26 cellular contexts compared by ENCODE assay signal in genomic region chr5:66197764-66198405, GRCh38. TPM values are rescaled to one million over a fixed set of nuclear protein-coding genes. Genes with fewer than 3 reads are reported as not detected.
DNase-seq lines count a peak whose midpoint lies in the region; ATAC-seq lines count a peak whose summit lies in the region.
"Had no signal": no experiment of that assay in that cellular context is flagged by ENCODE, and none has a peak within 500 bp of the region (broad histone marks: within the 10 kb centered on the region; RNA-seq: fewer than 3 reads in every experiment).

No MANE protein-coding gene starts in this region.

- no peak overlapping the region for H3K4me3 ChIP-seq in MG63
- H3K4me3 ChIP-seq: Peyer's patch, skin epidermis, upper lobe of left lung had no signal

- ATAC-seq in stimulated activated naive CD8-positive, alpha-beta T cell treated with anti-CD3 and anti-CD28 coated beads, Interleukin-15, Interleukin-2, amounts not matched to agents 100 U/mL and 50 U/mL, for 24 hours = no peak
- ATAC-seq: activated naive CD4-positive, alpha-beta T cell treated with anti-CD3 and anti-CD28 coated beads, Interleukin-2, amount 50 U/mL, for 72 hours; natural killer cell had no signal

- no peaks in the 10 kb centered on the region for H3K9me3 ChIP-seq in MG63
- H3K9me3 ChIP-seq: BE2C, Peyer's patch, upper lobe of left lung had no signal

- no peaks in the 10 kb centered on the region for H3K27me3 ChIP-seq in MG63
- H3K27me3 ChIP-seq: BE2C, Peyer's patch, upper lobe of left lung had no signal

- DNase-seq in ELF-1 (ENCODE audit: low read depth, low spot score) (peak; percentile 19), MG63 (peak; percentile 11), amniotic epithelial cell (ENCODE audit: low read depth) (peak; percentile 28), kidney tubule cell (ENCODE audit: low spot score) (peak; percentile 53), activated T-cell treated with anti-CD3 and anti-CD28 coated beads for 4 hours (no peak), activated gamma-delta T cell (lab: John Stamatoyannopoulos, UW) (no peak)
- no peak for DNase-seq in stimulated activated naive CD8-positive, alpha-beta T cell treated with anti-CD3 and anti-CD28 coated beads, Interleukin-15, Interleukin-2, amounts not matched to agents 100 U/mL and 50 U/mL, for 24 hours
- no peak for DNase-seq in stimulated activated naive CD4-positive, alpha-beta T cell (lab: John Stamatoyannopoulos, UW)
- DNase-seq: ACHN; activated B cell treated with CpG ODN at 0.5 μM for 24 hours; anterior cingulate cortex; BE2C; CD8-positive, alpha-beta memory T cell; DMS 273 treated with DMSO at 0.1 percent for 48 hours; GDM1; natural killer cell; NCI-H187; NCI-H2171 treated with DMSO at 0.1 percent for 48 hours; NCI-H524; Peyer's patch; SIG-M5; SW 1271; T-helper 9 cell; upper lobe of left lung had no signal

- H3K36me3 ChIP-seq in MG63 = no peaks in the 10 kb centered on the region
- H3K36me3 ChIP-seq: BE2C, Peyer's patch, upper lobe of left lung had no signal

RNA-seq across cellular contexts. Expression of gene SREK1, which starts 53.8 kb away (rescaled TPM):
- 12.2 and 16.9 TPM in 2 replicates for total RNA-seq in MG63 (2014; rRNA removed; shearing (Covaris generic); ENCODE audit: low replicate concordance)

Comparison
In these comparisons a context has a peak if more than half of its experiments do, and no peak if none do; other contexts are left out.
1. DNase-seq: peak in ELF-1 (single experiment), MG63 (single experiment), amniotic epithelial cell (single experiment) and kidney tubule cell (single experiment); none in stimulated activated naive CD8-positive, alpha-beta T cell treated with anti-CD3 and anti-CD28 coated beads, Interleukin-15, Interleukin-2, amounts not matched to agents 100 U/mL and 50 U/mL, for 24 hours (single experiment), stimulated activated naive CD4-positive, alpha-beta T cell (0 of 6), activated T-cell treated with anti-CD3 and anti-CD28 coated beads for 4 hours (single experiment) and activated gamma-delta T cell (single experiment).